Comparison of ENCODE assay signal across 20 cellular contexts in genomic region chr3:113141543-113141942, GRCh38.
DNase-seq lines count a peak whose midpoint lies in the region; ATAC-seq and TF ChIP-seq lines count a peak whose summit lies in the region.
"Had no signal": no experiment of that assay in that cellular context is flagged by ENCODE, and none has a peak within 500 bp of the region (broad histone marks: within the 10 kb centered on the region; RNA-seq: fewer than 3 reads in every experiment).

No MANE protein-coding gene starts in this region.

- ATAC-seq in mucosa of descending colon (peak; percentile 30), HG03342 (IDR thresholded peaks at IDR 0.05; ENCODE audit: unreplicated experiment) (no peak)
- ATAC-seq: CD8-positive, alpha-beta T cell; HCT116; Panc1; T-cell had no signal

- intact Hi-C loops in mucosa of descending colon (cut with DNase I, micrococcal nuclease) = loop anchor here in 1 of 2 donors (10.0 kb wide), 2 partner anchors 73 to 143 kb away; partner anchors contain the start of gene BOC

- peak; percentile 42 for DNase-seq in DMS153 (lab: John Stamatoyannopoulos, UW)
- peak; percentile 80 for DNase-seq in NCI-H1436 treated with DMSO at 0.1 percent for 48 hours (lab: John Stamatoyannopoulos, UW)
- peak; percentile 73 for DNase-seq in NCI-H748 (lab: John Stamatoyannopoulos, UW; ENCODE audit: unreplicated experiment)
- DNase-seq in mucosa of descending colon = no peak
- no peak for DNase-seq in activated CD8-positive, alpha-beta memory T cell treated with anti-CD3 and anti-CD28 coated beads, Interleukin-2, amount 50 U/mL, for 4 hours
- no peak for DNase-seq in islet precursor cell
- DNase-seq in SHP77 (lab: John Stamatoyannopoulos, UW) = no peak
- DNase-seq: AML-193; C1 segment of cervical spinal cord; Calu3; CD8-positive, alpha-beta T cell; DMS53; NCI-H187; NCI-H446 treated with DMSO at 0.1 percent for 48 hours; NCI-H526 treated with DMSO at 0.1 percent for 48 hours; SJCRH30; T-cell had no signal

- H3K4me1 ChIP-seq in mucosa of descending colon (ENCODE audit: low read depth) = no peaks in the 10 kb centered on the region
- H3K4me1 ChIP-seq: SJCRH30 had no signal

- H3K36me3 ChIP-seq in mucosa of descending colon (ENCODE audit: low read depth) = no peaks in the 10 kb centered on the region
- H3K36me3 ChIP-seq: SJCRH30 had no signal

- no peak overlapping the region for H3K4me3 ChIP-seq in mucosa of descending colon
- H3K4me3 ChIP-seq: SJCRH30 had no signal

- H3K9me3 ChIP-seq in mucosa of descending colon = no peaks in the 10 kb centered on the region
- H3K9me3 ChIP-seq: SJCRH30 had no signal

- no peak for TF ChIP-seq CTCF in mucosa of descending colon (IDR thresholded peaks at IDR 0.05)

Comparison
In these comparisons a context has a peak if more than half of its experiments do, and no peak if none do; other contexts are left out.
1. DNase-seq: peak in DMS153 (single experiment), NCI-H1436 treated with DMSO at 0.1 percent for 48 hours (single experiment) and NCI-H748 (single experiment); none in mucosa of descending colon (0 of 3), activated CD8-positive, alpha-beta memory T cell treated with anti-CD3 and anti-CD28 coated beads, Interleukin-2, amount 50 U/mL, for 4 hours (single experiment), islet precursor cell (single experiment) and SHP77 (0 of 2).